ENCODE assay signal across 9 cellular contexts in genomic region chr7:22672892-22673637, GRCh38. TPM values are rescaled to one million over a fixed set of nuclear protein-coding genes. Genes with fewer than 3 reads are reported as not detected.
DNase-seq lines count a peak whose midpoint lies in the region; ATAC-seq lines count a peak whose summit lies in the region.
"Had no signal": no experiment of that assay in that cellular context is flagged by ENCODE, and none has a peak within 500 bp of the region (broad histone marks: within the 10 kb centered on the region; RNA-seq: fewer than 3 reads in every experiment).

No MANE protein-coding gene starts in this region.

- no peak overlapping the region for H3K27ac Mint-ChIP-seq in activated CD4-positive, alpha-beta T cell treated with anti-CD3 and anti-CD28 coated beads, Interleukin-2, amount 10 ng/mL, durations not matched to agents 24 days and 14 days
- peak overlapping the region in 4 of 10 donors; percentile 2 to 82 (median 62) for H3K27ac Mint-ChIP-seq in naive thymus-derived CD8-positive, alpha-beta T cell

- peaks cover 6% of the 10 kb centered on the region for H3K9me3 Mint-ChIP-seq in activated CD4-positive, alpha-beta T cell treated with anti-CD3 and anti-CD28 coated beads, Interleukin-2, amount 10 ng/mL, durations not matched to agents 24 days and 14 days
- peaks cover 0 to 10% (median 0%) of the 10 kb centered on the region in 9 donors for H3K9me3 Mint-ChIP-seq in naive thymus-derived CD8-positive, alpha-beta T cell

- intact Hi-C loops in activated CD4-positive, alpha-beta T cell treated with anti-CD3 and anti-CD28 coated beads, Interleukin-2, amount 10 ng/mL, durations not matched to agents 24 days and 14 days (cut with micrococcal nuclease): loop anchor here (10.0 kb wide), 1 partner anchor 728 kb away; the partner anchor contains the start of gene CDCA7L

- peak; percentile 73 for DNase-seq in activated CD4-positive, alpha-beta T cell treated with anti-CD3 and anti-CD28 coated beads, Interleukin-2, amount 10 ng/mL, durations not matched to agents 24 days and 14 days
- no peak for DNase-seq in activated CD4-positive, alpha-beta T cell treated with anti-CD3 and anti-CD28 coated beads for 1 hour
- DNase-seq in NCI-H69 (lab: John Stamatoyannopoulos, UW): peak; percentile 29
- peak; percentile 5 for DNase-seq in putamen (ENCODE audit: low spot score)
- no peak for DNase-seq in NCI-H226
- DNase-seq in GF-D8 (lab: John Stamatoyannopoulos, UW): no peak
- no peak for DNase-seq in naive thymus-derived CD8-positive, alpha-beta T cell

- H3K4me3 Mint-ChIP-seq in activated CD4-positive, alpha-beta T cell treated with anti-CD3 and anti-CD28 coated beads, Interleukin-2, amount 10 ng/mL, durations not matched to agents 24 days and 14 days: peak overlapping the region; percentile 26
- no peak overlapping the region for H3K4me3 Mint-ChIP-seq in naive thymus-derived CD8-positive, alpha-beta T cell

- H3K36me3 Mint-ChIP-seq in activated CD4-positive, alpha-beta T cell treated with anti-CD3 and anti-CD28 coated beads, Interleukin-2, amount 10 ng/mL, durations not matched to agents 24 days and 14 days (ENCODE audit: low read depth): peaks cover 4% of the 10 kb centered on the region
- H3K36me3 Mint-ChIP-seq in naive thymus-derived CD8-positive, alpha-beta T cell: peaks cover 0 to 2% (median 0%) of the 10 kb centered on the region in 3 donors

- POLR2A ChIA-PET in naive thymus-derived CD8-positive, alpha-beta T cell (lab: Charles Lee): no interaction called here

- ATAC-seq in HG02840 (IDR thresholded peaks at IDR 0.05; ENCODE audit: low FRiP score, unreplicated experiment): peak; percentile 54
- no peak for ATAC-seq in naive thymus-derived CD8-positive, alpha-beta T cell

- peaks cover 8% of the 10 kb centered on the region for H3K27me3 Mint-ChIP-seq in activated CD4-positive, alpha-beta T cell treated with anti-CD3 and anti-CD28 coated beads, Interleukin-2, amount 10 ng/mL, durations not matched to agents 24 days and 14 days
- peaks cover 0 to 4% (median 0%) of the 10 kb centered on the region in 5 donors for H3K27me3 Mint-ChIP-seq in naive thymus-derived CD8-positive, alpha-beta T cell

- H3K4me1 Mint-ChIP-seq in activated CD4-positive, alpha-beta T cell treated with anti-CD3 and anti-CD28 coated beads, Interleukin-2, amount 10 ng/mL, durations not matched to agents 24 days and 14 days: peaks cover 55% of the 10 kb centered on the region
- H3K4me1 Mint-ChIP-seq in naive thymus-derived CD8-positive, alpha-beta T cell: peaks cover 23 to 70% (median 55%) of the 10 kb centered on the region in 4 donors

RNA-seq across cellular contexts. Expression of gene IL6, which starts 53.9 kb away (rescaled TPM):
- 0.35 and 0.64 TPM in 2 replicates for total RNA-seq in activated CD4-positive, alpha-beta T cell treated with anti-CD3 and anti-CD28 coated beads, Interleukin-2, amount 10 ng/mL, durations not matched to agents 24 days and 14 days
- total RNA-seq in naive thymus-derived CD8-positive, alpha-beta T cell: not detected
- not detected for polyA plus RNA-seq in naive thymus-derived CD8-positive, alpha-beta T cell
- total RNA-seq: temporal lobe had no signal

Comparison
In these comparisons a context has a peak if more than half of its experiments do, and no peak if none do; other contexts are left out.
1. DNase-seq: peak in activated CD4-positive, alpha-beta T cell treated with anti-CD3 and anti-CD28 coated beads, Interleukin-2, amount 10 ng/mL, durations not matched to agents 24 days and 14 days (single experiment), NCI-H69 (single experiment) and putamen (single experiment); none in activated CD4-positive, alpha-beta T cell treated with anti-CD3 and anti-CD28 coated beads for 1 hour (single experiment), NCI-H226 (single experiment), GF-D8 (single experiment) and naive thymus-derived CD8-positive, alpha-beta T cell (0 of 10).